Comparison of ENCODE assay signal across 17 cellular contexts in genomic region chr12:57830393-57830792, GRCh38. TPM values are rescaled to one million over a fixed set of nuclear protein-coding genes. Genes with fewer than 3 reads are reported as not detected.
A peak's percentile ranks its signal among the peaks of the same experiment; 100 is the strongest.
DNase-seq lines count a peak whose midpoint lies in the region; ATAC-seq and TF ChIP-seq lines count a peak whose summit lies in the region.
"Had no signal": no experiment of that assay in that cellular context is flagged by ENCODE, and none has a peak within 500 bp of the region (broad histone marks: within the 10 kb centered on the region; RNA-seq: fewer than 3 reads in every experiment).

No MANE protein-coding gene starts in this region.

- peaks cover 45% of the 10 kb centered on the region for H3K79me2 ChIP-seq in OCI-LY7 (ENCODE audit: insufficient read depth, low read depth, low read length)

- peaks cover 20% of the 10 kb centered on the region for H4K20me1 ChIP-seq in OCI-LY7 (ENCODE audit: insufficient read depth, low read length)

- intact Hi-C loops in heart right ventricle (cut with DNase I), result loop anchor here in 8 of 10 donors (2.0 to 5.0 kb wide), 5 partner anchors 66 to 76 kb away; no protein-coding TSS in a partner anchor
- intact Hi-C loops in left ventricle myocardium superior (cut with micrococcal nuclease), result loop anchor here (5.0 kb wide), 1 partner anchor 67 kb away; no protein-coding TSS in a partner anchor
- intact Hi-C loops in upper lobe of right lung (cut with DNase I), result no loop called here
- intact Hi-C loops in OCI-LY7 (cut with micrococcal nuclease; ENCODE audit: unreplicated experiment), result no loop called here
- intact Hi-C loops in activated T-helper 2 cell treated with anti-CD3 and anti-CD28 coated beads, Interferon-gamma antibody, Interleukin-2, Interleukin-4, amounts not matched to agents 10 μg/mL and 5 μg/mL and 100 μg/mL, durations not matched to agents 14 hours and 24 hours and 36 hours (cut with micrococcal nuclease), result loop anchor here (2.0 to 5.0 kb wide), 2 partner anchors 16 to 37 kb away; partner anchors contain the start of gene CTDSP2

- H3K27me3 ChIP-seq in heart right ventricle (no peaks in the 10 kb centered on the region), upper lobe of right lung (no peaks in the 10 kb centered on the region)
- H3K27me3 ChIP-seq: gastroesophageal sphincter, Peyer's patch had no signal

- no peak overlapping the region for H2AFZ ChIP-seq in OCI-LY7 (ENCODE audit: low read length)

- H3K4me1 ChIP-seq in heart right ventricle (peaks cover 29 to 97% (median 83%) of the 10 kb centered on the region in 9 donors), upper lobe of right lung (peaks cover 74% of the 10 kb centered on the region), OCI-LY7 (ENCODE audit: insufficient read depth, low read length, poor library complexity, severe bottlenecking) (peaks cover 41% of the 10 kb centered on the region)

- no peaks in the 10 kb centered on the region for H3K27me3 Mint-ChIP-seq in activated naive CD8-positive, alpha-beta T cell treated with anti-CD3 and anti-CD28 coated beads for 36 hours
- H3K27me3 Mint-ChIP-seq in mesothelial cell of epicardium (ENCODE audit: low read depth), result no peaks in the 10 kb centered on the region
- H3K27me3 Mint-ChIP-seq in activated T-helper 2 cell treated with anti-CD3 and anti-CD28 coated beads, Interferon-gamma antibody, Interleukin-2, Interleukin-4, amounts not matched to agents 10 μg/mL and 5 μg/mL and 100 μg/mL, durations not matched to agents 14 hours and 24 hours and 36 hours (ENCODE audit: low read depth), result no peaks in the 10 kb centered on the region
- H3K27me3 Mint-ChIP-seq: activated B cell treated with CpG ODN at 0.5 μM for 24 hours had no signal

- BruUV-seq in OCI-LY7 (replicated peaks; lab: Mats Ljungman, UMichigan), result no TSS peak

- H3K27ac ChIP-seq in heart right ventricle (peak overlapping the region in 7 of 10 donors; percentile 35 to 100 (median 76)), upper lobe of right lung (peak overlapping the region; percentile 74), OCI-LY7 (ENCODE audit: low read depth, low read length, poor library complexity, severe bottlenecking) (no peak overlapping the region)
- H3K27ac ChIP-seq: epithelial cell of prostate had no signal

- 82 to 85% methylated on average over 2 of the region's 2 CpGs for WGBS in heart right ventricle, 2 donors

- H3K27ac Mint-ChIP-seq in activated naive CD8-positive, alpha-beta T cell treated with anti-CD3 and anti-CD28 coated beads for 36 hours, result peak overlapping the region; percentile 47
- peak overlapping the region; percentile 56 for H3K27ac Mint-ChIP-seq in mesothelial cell of epicardium
- no peak overlapping the region for H3K27ac Mint-ChIP-seq in activated T-helper 2 cell treated with anti-CD3 and anti-CD28 coated beads, Interferon-gamma antibody, Interleukin-2, Interleukin-4, amounts not matched to agents 10 μg/mL and 5 μg/mL and 100 μg/mL, durations not matched to agents 14 hours and 24 hours and 36 hours
- H3K27ac Mint-ChIP-seq: activated B cell treated with CpG ODN at 0.5 μM for 24 hours had no signal

- CTCF ChIA-PET in OCI-LY7 (lab: Charles Lee; ENCODE audit: unreplicated experiment), result interaction anchor here (0.7 to 1.5 kb wide), 2 partner anchors 64 to 72 kb away, joined by 4 read pairs; no protein-coding TSS in a partner anchor

- no peak for ATAC-seq in heart right ventricle
- no peak for ATAC-seq in left ventricle myocardium superior
- ATAC-seq in upper lobe of right lung, result no peak

- H3K9me3 Mint-ChIP-seq in activated naive CD8-positive, alpha-beta T cell treated with anti-CD3 and anti-CD28 coated beads for 36 hours, result no peaks in the 10 kb centered on the region
- H3K9me3 Mint-ChIP-seq in mesothelial cell of epicardium, result no peaks in the 10 kb centered on the region
- no peaks in the 10 kb centered on the region for H3K9me3 Mint-ChIP-seq in activated T-helper 2 cell treated with anti-CD3 and anti-CD28 coated beads, Interferon-gamma antibody, Interleukin-2, Interleukin-4, amounts not matched to agents 10 μg/mL and 5 μg/mL and 100 μg/mL, durations not matched to agents 14 hours and 24 hours and 36 hours
- H3K9me3 Mint-ChIP-seq: activated B cell treated with CpG ODN at 0.5 μM for 24 hours, natural killer cell had no signal

- H3K4me2 ChIP-seq in OCI-LY7 (ENCODE audit: low read length), result no peak overlapping the region
- H3K4me2 ChIP-seq: SK-N-SH had no signal

- no peak for DNase-seq in heart right ventricle
- DNase-seq in left ventricle myocardium superior, result no peak
- DNase-seq in activated naive CD8-positive, alpha-beta T cell treated with anti-CD3 and anti-CD28 coated beads for 36 hours, result no peak
- DNase-seq in mesothelial cell of epicardium (ENCODE audit: low spot score in 2 of 2, unreplicated experiment in 2 of 2), result no peak
- DNase-seq in upper lobe of right lung, result no peak
- DNase-seq in NK-92 (lab: John Stamatoyannopoulos, UW; ENCODE audit: unreplicated experiment), result no peak
- no peak for DNase-seq in OCI-LY7 (ENCODE audit: low spot score)
- DNase-seq in activated T-helper 2 cell treated with anti-CD3 and anti-CD28 coated beads, Interferon-gamma antibody, Interleukin-2, Interleukin-4, amounts not matched to agents 10 μg/mL and 5 μg/mL and 100 μg/mL, durations not matched to agents 14 hours and 24 hours and 36 hours (ENCODE audit: low spot score), result no peak
- DNase-seq: activated B cell treated with CpG ODN at 0.5 μM for 24 hours, GF-D8, natural killer cell, NCI-H1092, NCI-H774, Peyer's patch, SK-N-SH had no signal

- H3K9me2 ChIP-seq in OCI-LY7 (ENCODE audit: insufficient read depth, low read length), result no peaks in the 10 kb centered on the region
- H3K9me2 ChIP-seq: SK-N-SH had no signal

- no peak overlapping the region for H3K4me3 ChIP-seq in heart right ventricle
- no peak overlapping the region for H3K4me3 ChIP-seq in upper lobe of right lung
- H3K4me3 ChIP-seq in OCI-LY7 (ENCODE audit: low read depth, low read length, poor library complexity, severe bottlenecking), result no peak overlapping the region
- H3K4me3 ChIP-seq: Peyer's patch had no signal

- TF ChIP-seq CTCF in heart right ventricle (IDR thresholded peaks at IDR 0.05) (no peak), mesothelial cell of epicardium (IDR thresholded peaks at IDR 0.05; ENCODE audit: unreplicated experiment) (no peak), upper lobe of right lung (IDR thresholded peaks at IDR 0.05) (no peak), OCI-LY7 (conservative IDR thresholded peaks at IDR 0.05; ENCODE audit: low read length) (no peak)

- POLR2A ChIA-PET in OCI-LY7 (lab: Charles Lee), result interaction anchor here (1.3 to 1.5 kb wide), 2 partner anchors 65 to 73 kb away, joined by 3 read pairs; no protein-coding TSS in a partner anchor

- H3K9me3 ChIP-seq in heart right ventricle (no peaks in the 10 kb centered on the region), upper lobe of right lung (no peaks in the 10 kb centered on the region), OCI-LY7 (ENCODE audit: low read length) (no peaks in the 10 kb centered on the region)
- H3K9me3 ChIP-seq: gastroesophageal sphincter, Peyer's patch, SK-N-SH had no signal

- peaks cover 54% of the 10 kb centered on the region for H3K4me1 Mint-ChIP-seq in activated naive CD8-positive, alpha-beta T cell treated with anti-CD3 and anti-CD28 coated beads for 36 hours
- H3K4me1 Mint-ChIP-seq in mesothelial cell of epicardium, result peaks cover 34% of the 10 kb centered on the region
- peaks cover 21% of the 10 kb centered on the region for H3K4me1 Mint-ChIP-seq in activated T-helper 2 cell treated with anti-CD3 and anti-CD28 coated beads, Interferon-gamma antibody, Interleukin-2, Interleukin-4, amounts not matched to agents 10 μg/mL and 5 μg/mL and 100 μg/mL, durations not matched to agents 14 hours and 24 hours and 36 hours (ENCODE audit: low read depth)

- H3K36me3 ChIP-seq in heart right ventricle, result peaks cover 0 to 59% (median 38%) of the 10 kb centered on the region in 9 donors
- H3K36me3 ChIP-seq in upper lobe of right lung, result peaks cover 52% of the 10 kb centered on the region
- H3K36me3 ChIP-seq in OCI-LY7 (ENCODE audit: insufficient read depth, low read length), result peaks cover 39% of the 10 kb centered on the region

- H3K4me3 Mint-ChIP-seq in activated naive CD8-positive, alpha-beta T cell treated with anti-CD3 and anti-CD28 coated beads for 36 hours, result no peak overlapping the region
- H3K4me3 Mint-ChIP-seq in mesothelial cell of epicardium, result no peak overlapping the region
- no peak overlapping the region for H3K4me3 Mint-ChIP-seq in activated T-helper 2 cell treated with anti-CD3 and anti-CD28 coated beads, Interferon-gamma antibody, Interleukin-2, Interleukin-4, amounts not matched to agents 10 μg/mL and 5 μg/mL and 100 μg/mL, durations not matched to agents 14 hours and 24 hours and 36 hours (ENCODE audit: low read depth)
- H3K4me3 Mint-ChIP-seq: activated B cell treated with CpG ODN at 0.5 μM for 24 hours, natural killer cell had no signal

- H3K36me3 Mint-ChIP-seq in activated naive CD8-positive, alpha-beta T cell treated with anti-CD3 and anti-CD28 coated beads for 36 hours, result peaks cover 9% of the 10 kb centered on the region
- peaks cover 12% of the 10 kb centered on the region for H3K36me3 Mint-ChIP-seq in mesothelial cell of epicardium
- H3K36me3 Mint-ChIP-seq in activated T-helper 2 cell treated with anti-CD3 and anti-CD28 coated beads, Interferon-gamma antibody, Interleukin-2, Interleukin-4, amounts not matched to agents 10 μg/mL and 5 μg/mL and 100 μg/mL, durations not matched to agents 14 hours and 24 hours and 36 hours (ENCODE audit: low read depth), result peaks cover 27% of the 10 kb centered on the region

RNA-seq across cellular contexts. Expression of gene AVIL, which starts 11.9 kb away (rescaled TPM):
- total RNA-seq in heart right ventricle, result 1 to 10 TPM in 9 of 10 donors, under 1 TPM in 1; 1.00 to 2.9 (median 1.7) TPM
- 1 to 10 TPM; 1.3 to 8.4 TPM for polyA plus RNA-seq in heart right ventricle
- 2.4 TPM for total RNA-seq in left ventricle myocardium superior
- total RNA-seq in activated naive CD8-positive, alpha-beta T cell treated with anti-CD3 and anti-CD28 coated beads for 36 hours, result 1 to 10 TPM; 1.2 to 1.8 TPM
- total RNA-seq in mesothelial cell of epicardium, result 4.0 to 5.3 TPM (median 4.7 TPM) in 3 replicates
- 11.3 TPM for total RNA-seq in upper lobe of right lung
- 0.23 and 1.2 TPM in 2 replicates for total RNA-seq in OCI-LY7 (2014; rRNA removed; shearing (Covaris generic))
- 1.6 and 2.6 TPM in 2 replicates for total RNA-seq in OCI-LY7 (2022)
- total RNA-seq in activated T-helper 2 cell treated with anti-CD3 and anti-CD28 coated beads, Interferon-gamma antibody, Interleukin-2, Interleukin-4, amounts not matched to agents 10 μg/mL and 5 μg/mL and 100 μg/mL, durations not matched to agents 14 hours and 24 hours and 36 hours, result 0.37 and 0.50 TPM in 2 replicates

RNA-seq across cellular contexts. Expression of gene CTDSP2, which starts 16.1 kb away (rescaled TPM):
- total RNA-seq in heart right ventricle (100 to 1,000 TPM in 2 of 10 donors, 10 to 100 TPM in 8; 76.4 to 138 (median 86.3) TPM), left ventricle myocardium superior (104 TPM), mesothelial cell of epicardium (210 to 218 TPM (median 216 TPM) in 3 replicates), upper lobe of right lung (217 TPM), OCI-LY7 (2022) (118 and 145 TPM in 2 replicates)
- polyA plus RNA-seq in heart right ventricle, result 10 to 100 TPM; 31.2 to 31.7 TPM
- 10 to 100 TPM; 91.4 to 94.3 TPM for total RNA-seq in activated naive CD8-positive, alpha-beta T cell treated with anti-CD3 and anti-CD28 coated beads for 36 hours
- total RNA-seq in OCI-LY7 (2014; rRNA removed; shearing (Covaris generic)), result 38.8 and 44.2 TPM in 2 replicates
- 62.5 and 65.2 TPM in 2 replicates for total RNA-seq in activated T-helper 2 cell treated with anti-CD3 and anti-CD28 coated beads, Interferon-gamma antibody, Interleukin-2, Interleukin-4, amounts not matched to agents 10 μg/mL and 5 μg/mL and 100 μg/mL, durations not matched to agents 14 hours and 24 hours and 36 hours

RNA-seq across cellular contexts. Expression of gene TSFM, which starts 47.8 kb away (rescaled TPM):
- 10 to 100 TPM; 41.2 to 70.6 (median 52.6) TPM for total RNA-seq in heart right ventricle
- polyA plus RNA-seq in heart right ventricle, result 10 to 100 TPM; 22.9 to 58.0 TPM
- total RNA-seq in left ventricle myocardium superior, result 52.4 TPM
- 10 to 100 TPM; 67.7 to 74.7 TPM for total RNA-seq in activated naive CD8-positive, alpha-beta T cell treated with anti-CD3 and anti-CD28 coated beads for 36 hours
- 23.4 to 31.6 TPM (median 26.2 TPM) in 3 replicates for total RNA-seq in mesothelial cell of epicardium
- total RNA-seq in upper lobe of right lung, result 24.3 TPM
- 35.2 and 49.8 TPM in 2 replicates for total RNA-seq in OCI-LY7 (2014; rRNA removed; shearing (Covaris generic))
- total RNA-seq in OCI-LY7 (2022), result 38.5 and 49.8 TPM in 2 replicates
- 44.9 and 52.7 TPM in 2 replicates for total RNA-seq in activated T-helper 2 cell treated with anti-CD3 and anti-CD28 coated beads, Interferon-gamma antibody, Interleukin-2, Interleukin-4, amounts not matched to agents 10 μg/mL and 5 μg/mL and 100 μg/mL, durations not matched to agents 14 hours and 24 hours and 36 hours

RNA-seq across cellular contexts. Expression of gene EEF1AKMT3, which starts 58.0 kb away (rescaled TPM):
- total RNA-seq in heart right ventricle, result 1 to 10 TPM; 1.1 to 2.6 (median 1.6) TPM
- polyA plus RNA-seq in heart right ventricle, result 1 to 10 TPM; 1.1 to 1.2 TPM
- total RNA-seq in left ventricle myocardium superior, result 1.6 TPM
- total RNA-seq in activated naive CD8-positive, alpha-beta T cell treated with anti-CD3 and anti-CD28 coated beads for 36 hours, result 1 to 10 TPM; 3.7 to 3.9 TPM
- total RNA-seq in mesothelial cell of epicardium, result 8.7 to 10.5 TPM (median 10.5 TPM) in 3 replicates
- 8.0 TPM for total RNA-seq in upper lobe of right lung
- total RNA-seq in OCI-LY7 (2014; rRNA removed; shearing (Covaris generic)), result 3.4 and 5.3 TPM in 2 replicates
- total RNA-seq in OCI-LY7 (2022), result 6.3 TPM in 2 replicates
- 5.1 and 5.8 TPM in 2 replicates for total RNA-seq in activated T-helper 2 cell treated with anti-CD3 and anti-CD28 coated beads, Interferon-gamma antibody, Interleukin-2, Interleukin-4, amounts not matched to agents 10 μg/mL and 5 μg/mL and 100 μg/mL, durations not matched to agents 14 hours and 24 hours and 36 hours

RNA-seq across cellular contexts. Expression of gene METTL1, which starts 58.5 kb away (rescaled TPM):
- total RNA-seq in heart right ventricle (10 to 100 TPM in 2 of 10 donors, 1 to 10 TPM in 8; 5.6 to 15.0 (median 7.9) TPM), left ventricle myocardium superior (7.5 TPM), mesothelial cell of epicardium (31.3 to 32.3 TPM (median 32.1 TPM) in 3 replicates), upper lobe of right lung (26.9 TPM), OCI-LY7 (2022) (23.6 and 27.0 TPM in 2 replicates)
- 10 to 100 TPM; 10.9 to 29.4 TPM for polyA plus RNA-seq in heart right ventricle
- total RNA-seq in activated naive CD8-positive, alpha-beta T cell treated with anti-CD3 and anti-CD28 coated beads for 36 hours, result 10 to 100 TPM; 59.6 to 60.1 TPM
- 12.5 and 22.2 TPM in 2 replicates for total RNA-seq in OCI-LY7 (2014; rRNA removed; shearing (Covaris generic))
- total RNA-seq in activated T-helper 2 cell treated with anti-CD3 and anti-CD28 coated beads, Interferon-gamma antibody, Interleukin-2, Interleukin-4, amounts not matched to agents 10 μg/mL and 5 μg/mL and 100 μg/mL, durations not matched to agents 14 hours and 24 hours and 36 hours, result 61.2 and 64.5 TPM in 2 replicates

Comparison
In these comparisons a context has a peak if more than half of its experiments do, and no peak if none do; other contexts are left out.
1. intact Hi-C loops: an anchor here in heart right ventricle (2.0 to 5.0 kb wide), left ventricle myocardium superior (5.0 kb wide) and activated T-helper 2 cell treated with anti-CD3 and anti-CD28 coated beads, Interferon-gamma antibody, Interleukin-2, Interleukin-4, amounts not matched to agents 10 μg/mL and 5 μg/mL and 100 μg/mL, durations not matched to agents 14 hours and 24 hours and 36 hours (2.0 to 5.0 kb wide); none called in upper lobe of right lung and OCI-LY7.